Comparison of ENCODE assay signal across 8 cellular contexts in genomic region chr2:241636983-241637232, GRCh38. TPM values are rescaled to one million over a fixed set of nuclear protein-coding genes. Genes with fewer than 3 reads are reported as not detected.
A peak's percentile ranks its signal among the peaks of the same experiment; 100 is the strongest.
DNase-seq lines count a peak whose midpoint lies in the region; ATAC-seq lines count a peak whose summit lies in the region.

THAP4 (minus strand) TSS chr2:241637158; CDS start chr2:241637017, 141 bp downstream.

- peak within 1 kb of the TSS; percentile 84 to 99 for H3K4me3 ChIP-seq in aorta (ENCODE audit: low read length in 2 of 2)

- 0 to 1% methylated on average over 22 to 42 of the region's 42 CpGs for WGBS in aorta, 2 donors

- no peaks in the 10 kb centered on the region for H3K4me1 ChIP-seq in aorta (ENCODE audit: control insufficient read depth in 1 of 2, insufficient read depth in 2 of 2, low read length in 2 of 2)

- peak within 1 kb of the TSS; percentile 80 to 98 (median 91) for H3K4me3 Mint-ChIP-seq in naive thymus-derived CD8-positive, alpha-beta T cell

- intact Hi-C loops in aorta (cut with DNase I): no loop called here

- peaks cover 0 to 21% (median 4%) of the 10 kb centered on the region in 3 donors for H3K36me3 Mint-ChIP-seq in naive thymus-derived CD8-positive, alpha-beta T cell

- DNase-seq in ELR (ENCODE audit: low read depth): peak; percentile 84
- peak; percentile 74 for DNase-seq in HPDE6-E6E7 (ENCODE audit: extremely low spot score)
- DNase-seq in activated CD4-positive, alpha-beta T cell treated with anti-CD3 and anti-CD28 coated beads, Interleukin-2, amount 50 U/mL, for 1 hour: peak; percentile 36
- peak in 6 of 10 donors; percentile 21 to 74 (median 42) for DNase-seq in naive thymus-derived CD8-positive, alpha-beta T cell
- peak; percentile 77 to 90 for DNase-seq in aorta
- no peak for DNase-seq in RKO (ENCODE audit: low spot score)

- peaks cover 29 to 58% (median 55%) of the 10 kb centered on the region in 4 donors for H3K4me1 Mint-ChIP-seq in naive thymus-derived CD8-positive, alpha-beta T cell

- peak within 1 kb of the TSS; percentile 85 to 97 (median 93) for H3K27ac Mint-ChIP-seq in naive thymus-derived CD8-positive, alpha-beta T cell

- ATAC-seq in GM21381 (IDR thresholded peaks at IDR 0.05; ENCODE audit: unreplicated experiment): peak; percentile 52
- ATAC-seq in esophagus mucosa: peak; percentile 74
- ATAC-seq in naive thymus-derived CD8-positive, alpha-beta T cell: peak; percentile 67 to 73
- peak; percentile 80 for ATAC-seq in aorta (ENCODE audit: low FRiP score)

- no peaks in the 10 kb centered on the region for H3K9me3 ChIP-seq in aorta (ENCODE audit: control insufficient read depth, low read length)

- H3K27me3 ChIP-seq in aorta (ENCODE audit: control insufficient read depth in 1 of 2, insufficient read depth in 2 of 2, low read length in 1 of 2): no peaks in the 10 kb centered on the region

- H3K36me3 ChIP-seq in aorta (ENCODE audit: control insufficient read depth in 1 of 2, insufficient read depth in 2 of 2, low read length in 1 of 2): peaks cover 0 to 4% of the 10 kb centered on the region in 2 donors

- POLR2A ChIA-PET in naive thymus-derived CD8-positive, alpha-beta T cell (lab: Charles Lee): interaction anchor here (1.1 to 2.8 kb wide), 6 partner anchors 27 to 1071 kb away, joined by 4 to 19 read pairs (median 10); partner anchors contain the start of genes D2HGDH, DTYMK, HDLBP and ING5

- H3K27me3 Mint-ChIP-seq in naive thymus-derived CD8-positive, alpha-beta T cell: no peaks in the 10 kb centered on the region

- H3K9me3 Mint-ChIP-seq in naive thymus-derived CD8-positive, alpha-beta T cell: no peaks in the 10 kb centered on the region

- peak within 1 kb of the TSS; percentile 62 to 78 for H3K27ac ChIP-seq in aorta (ENCODE audit: low read depth in 1 of 2, low read length in 2 of 2)

RNA-seq across cellular contexts. Expression of gene THAP4, which starts in this region (rescaled TPM):
- 38.9 TPM for total RNA-seq in esophagus mucosa
- total RNA-seq in naive thymus-derived CD8-positive, alpha-beta T cell: 10 to 100 TPM; 28.4 to 31.8 TPM
- 10 to 100 TPM; 29.6 to 58.4 (median 38.9) TPM for polyA plus RNA-seq in naive thymus-derived CD8-positive, alpha-beta T cell
- total RNA-seq in aorta: 10 to 100 TPM; 29.2 to 31.9 TPM
- polyA plus RNA-seq in aorta: 10 to 100 TPM; 24.3 to 41.5 TPM
